ENCODE assay signal across 25 cellular contexts in genomic region chr5:133227897-133228296, GRCh38.
"Had no signal": no experiment of that assay in that cellular context is flagged by ENCODE, and none has a peak within 500 bp of the region (broad histone marks: within the 10 kb centered on the region; RNA-seq: fewer than 3 reads in every experiment).

No MANE protein-coding gene starts in this region.

- H3K4me3 Mint-ChIP-seq: endodermal cell; naive thymus-derived CD4-positive, alpha-beta T cell; nephron; neural progenitor cell; stimulated activated effector memory CD8-positive, alpha-beta T cell treated with anti-CD3 and anti-CD28 coated beads, Interleukin-12 subunit alpha, Interleukin-12 subunit beta, amount 100 ng/mL, for 72 hours had no signal

- H3K9me3 Mint-ChIP-seq: endodermal cell; naive thymus-derived CD4-positive, alpha-beta T cell; nephron; neural progenitor cell; stimulated activated effector memory CD8-positive, alpha-beta T cell treated with anti-CD3 and anti-CD28 coated beads, Interleukin-12 subunit alpha, Interleukin-12 subunit beta, amount 100 ng/mL, for 72 hours had no signal

- ATAC-seq: gastrocnemius medialis; left lobe of liver; naive thymus-derived CD4-positive, alpha-beta T cell; sciatic nerve; stimulated activated effector memory CD8-positive, alpha-beta T cell treated with anti-CD3 and anti-CD28 coated beads, Interleukin-12 subunit alpha, Interleukin-12 subunit beta, amount 100 ng/mL, for 72 hours had no signal

- H3K27me3 ChIP-seq: esophagus squamous epithelium, gastrocnemius medialis, neural progenitor cell, right atrium auricular region, stomach, thyroid gland had no signal

- H3K4me1 Mint-ChIP-seq: naive thymus-derived CD4-positive, alpha-beta T cell; stimulated activated effector memory CD8-positive, alpha-beta T cell treated with anti-CD3 and anti-CD28 coated beads, Interleukin-12 subunit alpha, Interleukin-12 subunit beta, amount 100 ng/mL, for 72 hours had no signal

- DNase-seq: cortex of kidney; effector CD4-positive, alpha-beta T cell; erythroblast; esophagus squamous epithelium; gastrocnemius medialis; head of caudate nucleus; kidney; mesenchymal stem cell; midbrain; naive thymus-derived CD4-positive, alpha-beta T cell; stimulated activated CD4-positive, alpha-beta T cell treated with anti-CD3 and anti-CD28 coated beads, Interleukin-2, amount 100 ng/mL, for 24 hours; stimulated activated CD4-positive, alpha-beta T cell treated with anti-CD3 and anti-CD28 coated beads, Interleukin-4, amount 100 ng/mL, for 24 hours; stimulated activated naive CD4-positive, alpha-beta T cell treated with Interleukin-2 at 50 U/mL for 16 hours; stomach; thyroid gland had no signal

- H3K27ac ChIP-seq: esophagus squamous epithelium, gastrocnemius medialis, neural progenitor cell, parathyroid adenoma, prostate gland, right atrium auricular region, stomach, thyroid gland had no signal

- H3K27ac Mint-ChIP-seq: endodermal cell; nephron; neural progenitor cell; stimulated activated effector memory CD8-positive, alpha-beta T cell treated with anti-CD3 and anti-CD28 coated beads, Interleukin-12 subunit alpha, Interleukin-12 subunit beta, amount 100 ng/mL, for 72 hours had no signal

- H3K4me3 ChIP-seq: esophagus squamous epithelium, gastrocnemius medialis, lung, neural progenitor cell, prostate gland, right atrium auricular region, stomach, thyroid gland had no signal

- H3K36me3 Mint-ChIP-seq: naive thymus-derived CD4-positive, alpha-beta T cell; neural progenitor cell; stimulated activated effector memory CD8-positive, alpha-beta T cell treated with anti-CD3 and anti-CD28 coated beads, Interleukin-12 subunit alpha, Interleukin-12 subunit beta, amount 100 ng/mL, for 72 hours had no signal
